In genomic region chr19:44866672-44867071, GRCh38 we compare ENCODE assay signal across 1 cellular context.
TF ChIP-seq lines count a peak whose summit lies in the region.

No MANE protein-coding gene starts in this region.

TF ChIP-seq in WTC11, 78 proteins besides CTCF, POLR2A, EP300 and RAD21 (continued from another document):
- TF ChIP-seq, protein P1, sequence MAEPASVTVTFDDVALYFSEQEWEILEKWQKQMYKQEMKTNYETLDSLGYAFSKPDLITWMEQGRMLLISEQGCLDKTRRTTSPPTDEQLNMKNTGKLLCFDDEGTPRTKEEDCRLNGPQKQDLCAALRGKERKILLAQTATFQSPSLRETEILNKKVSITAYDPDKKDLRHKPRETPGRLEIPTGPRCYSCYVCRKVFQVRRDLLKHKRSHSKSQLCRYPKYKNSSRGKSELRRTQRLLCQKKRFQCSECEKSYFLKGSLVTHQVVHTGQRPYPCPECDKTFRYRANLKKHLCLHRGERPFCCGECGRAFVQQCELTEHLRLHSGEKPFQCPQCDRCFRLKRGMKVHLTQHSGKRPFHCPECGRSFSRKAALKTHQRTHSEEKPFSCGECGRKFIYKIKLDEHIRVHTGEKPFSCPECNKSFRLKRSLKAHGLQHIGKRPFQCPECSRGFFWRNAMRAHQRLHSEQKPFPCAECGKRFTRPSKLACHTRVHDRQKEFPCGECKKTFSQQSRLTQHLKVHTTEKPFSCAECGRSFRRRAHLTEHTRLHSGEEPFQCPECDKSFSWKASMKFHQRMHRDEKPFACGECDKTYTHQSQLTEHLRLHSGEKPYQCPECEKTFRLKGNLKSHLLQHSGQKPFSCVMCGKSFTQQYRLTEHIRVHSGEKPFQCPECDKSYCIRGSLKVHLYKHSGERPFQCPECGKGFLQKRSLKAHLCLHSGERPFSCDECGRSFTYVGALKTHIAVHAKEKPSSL (CRISPR knock-in tag; conservative IDR thresholded peaks at IDR 0.05), result no peak
